In the genomic region with DNA sequence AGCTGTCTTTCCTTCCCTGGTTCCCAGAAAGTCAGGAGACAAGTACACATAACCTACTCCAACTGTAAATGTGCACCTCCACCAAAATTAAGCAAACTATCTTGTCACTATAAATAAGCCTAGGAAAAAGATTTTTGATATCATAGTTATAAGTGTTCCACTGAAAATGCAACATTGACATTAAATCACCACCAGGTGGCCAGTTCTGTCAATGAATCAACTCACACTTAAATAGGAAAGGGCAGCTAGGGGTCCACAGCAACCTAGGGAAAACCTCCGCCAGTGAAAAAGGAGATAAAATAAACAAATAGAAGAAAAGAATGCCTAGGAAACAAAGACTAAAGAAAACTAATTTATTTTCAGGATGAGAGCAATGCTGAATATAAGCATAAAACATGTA, we compare ENCODE assay signal across 13 cellular contexts.
DNase-seq lines count a peak whose midpoint lies in the region; ATAC-seq and TF ChIP-seq lines count a peak whose summit lies in the region.
"Had no signal": no experiment of that assay in that cellular context is flagged by ENCODE, and none has a peak within 500 bp of the region (broad histone marks: within the 10 kb centered on the region; RNA-seq: fewer than 3 reads in every experiment).

No MANE protein-coding gene starts in this region.

- peak; percentile 19 for DNase-seq in NCI-H2171 treated with DMSO at 0.1 percent for 48 hours (lab: John Stamatoyannopoulos, UW)
- DNase-seq in NCI-H2171 (lab: John Stamatoyannopoulos, UW) = no peak
- DNase-seq in esophagus squamous epithelium (lab: John Stamatoyannopoulos, UW) = no peak
- DNase-seq in retinal pigment epithelial cell (ENCODE audit: low read depth) = no peak
- no peak for DNase-seq in central memory CD4-positive, alpha-beta T cell
- DNase-seq: activated effector memory CD4-positive, alpha-beta T cell treated with Interleukin-2 at 50 U/mL for 16 hours; GOT3; SW 1271 had no signal

- no peaks in the 10 kb centered on the region for H3K9me3 ChIP-seq in OCI-LY3 (ENCODE audit: insufficient read depth, low read length)
- H3K9me3 ChIP-seq in esophagus squamous epithelium = no peaks in the 10 kb centered on the region
- H3K9me3 ChIP-seq: neutrophil had no signal

- H3K27me3 ChIP-seq in OCI-LY3 (ENCODE audit: low read depth, low read length) (no peaks in the 10 kb centered on the region), esophagus squamous epithelium (no peaks in the 10 kb centered on the region)
- H3K27me3 ChIP-seq: neutrophil had no signal

- no peaks in the 10 kb centered on the region for H3K79me2 ChIP-seq in OCI-LY3 (ENCODE audit: low read length)

- no peak overlapping the region for H3K27ac ChIP-seq in OCI-LY3 (ENCODE audit: low read length)
- H3K27ac ChIP-seq in esophagus squamous epithelium = no peak overlapping the region
- H3K27ac ChIP-seq: neutrophil had no signal

- TF ChIP-seq CTCF in OCI-LY3 (IDR thresholded peaks at IDR 0.05; ENCODE audit: low read depth, low read length) (peak; percentile 75), esophagus squamous epithelium (IDR thresholded peaks at IDR 0.05) (peak in 4 of 6 experiments; percentile 15 to 33 (median 19)), retinal pigment epithelial cell (conservative IDR thresholded peaks at IDR 0.05; ENCODE audit: low read depth, low read length) (peak; percentile 48)

- H3K4me1 ChIP-seq in OCI-LY3 (ENCODE audit: low read length) = no peaks in the 10 kb centered on the region
- no peaks in the 10 kb centered on the region for H3K4me1 ChIP-seq in esophagus squamous epithelium

- H3K9ac ChIP-seq in OCI-LY3 (ENCODE audit: low read length) = no peak overlapping the region

- no peak for ATAC-seq in GM18511 (IDR thresholded peaks at IDR 0.05; ENCODE audit: unreplicated experiment)
- ATAC-seq in GM19397 (IDR thresholded peaks at IDR 0.05; ENCODE audit: unreplicated experiment) = no peak
- ATAC-seq: GM12878 had no signal

- no peaks in the 10 kb centered on the region for H4K20me1 ChIP-seq in OCI-LY3 (ENCODE audit: insufficient read depth, low read length)

- intact Hi-C loops in esophagus squamous epithelium (cut with DNase I) = no loop called here

- H3K36me3 ChIP-seq in OCI-LY3 (replicated peaks; ENCODE audit: low read depth, low read length) = no peaks in the 10 kb centered on the region
- no peaks in the 10 kb centered on the region for H3K36me3 ChIP-seq in esophagus squamous epithelium
- H3K36me3 ChIP-seq: neutrophil had no signal

- WGBS in esophagus squamous epithelium, 2 donors = 20 to 31% methylated on average over 1 of the region's 1 CpG

- no peak overlapping the region for H3K4me2 ChIP-seq in OCI-LY3 (ENCODE audit: low read length)

- H3K4me3 ChIP-seq in OCI-LY3 (ENCODE audit: low read length) (no peak overlapping the region), esophagus squamous epithelium (no peak overlapping the region), retinal pigment epithelial cell (ENCODE audit: low read length) (no peak overlapping the region)
- H3K4me3 ChIP-seq: GM12878 had no signal

- no peak for TF ChIP-seq POLR2A in esophagus squamous epithelium (IDR thresholded peaks at IDR 0.05)

- no peak overlapping the region for H2AFZ ChIP-seq in OCI-LY3 (ENCODE audit: low read depth, low read length)

Comparison
In these comparisons a context has a peak if more than half of its experiments do, and no peak if none do; other contexts are left out.
1. CTCF ChIP-seq: peak in every context shown above with its lines; median percentile 75 in OCI-LY3; 48 in retinal pigment epithelial cell; 19 in esophagus squamous epithelium.